10 cellular contexts compared by ENCODE assay signal in genomic region chr1:39957299-39958020, GRCh38. TPM values are rescaled to one million over a fixed set of nuclear protein-coding genes. Genes with fewer than 3 reads are reported as not detected.
DNase-seq lines count a peak whose midpoint lies in the region; ATAC-seq and TF ChIP-seq lines count a peak whose summit lies in the region.
"Had no signal": no experiment of that assay in that cellular context is flagged by ENCODE, and none has a peak within 500 bp of the region (broad histone marks: within the 10 kb centered on the region; RNA-seq: fewer than 3 reads in every experiment).

No MANE protein-coding gene starts in this region.

- DNase-seq in EH (ENCODE audit: low read depth) (peak; percentile 20), NCI-H2171 (lab: John Stamatoyannopoulos, UW) (peak; percentile 9), neural progenitor cell (ENCODE audit: low spot score) (no peak), ovary (no peak), transverse colon (no peak)
- DNase-seq: stimulated activated CD4-positive, alpha-beta T cell treated with anti-CD3 and anti-CD28 coated beads, Interleukin-2, amount 100 ng/mL, for 48 hours; trophoblast cell had no signal

- no peak for TF ChIP-seq EP300 in ovary (IDR thresholded peaks at IDR 0.05)
- TF ChIP-seq EP300 in transverse colon (IDR thresholded peaks at IDR 0.05; ENCODE audit: low read depth), result no peak

- peaks cover 82% of the 10 kb centered on the region for H3K4me1 Mint-ChIP-seq in dendritic cell treated with granulocyte-macrophage colony-stimulating factor and Interleukin-4, amounts not matched to agents 40 ng/mL and 50 ng/mL, for 4 days (ENCODE audit: low read depth)
- H3K4me1 Mint-ChIP-seq in neural progenitor cell, result peaks cover 33% of the 10 kb centered on the region

- in situ Hi-C loops in transverse colon (cut with MboI; ENCODE audit: low pct_ligation_motif_present in 1 of 4, low pct_unique_long_range_greater_than_20kb in 1 of 4, low sequenced_read_pairs in 3 of 4), result no loop called here

- H3K27ac ChIP-seq in neural progenitor cell (no peak overlapping the region), ovary (no peak overlapping the region), transverse colon (no peak overlapping the region)

- H3K4me3 ChIP-seq in neural progenitor cell (no peak overlapping the region), ovary (no peak overlapping the region), transverse colon (no peak overlapping the region)

- no peak for TF ChIP-seq CTCF in neural progenitor cell (IDR thresholded peaks at IDR 0.05)
- no peak for TF ChIP-seq CTCF in ovary (IDR thresholded peaks at IDR 0.05)
- TF ChIP-seq CTCF in transverse colon (IDR thresholded peaks at IDR 0.05), result no peak

- H3K79me2 ChIP-seq in neural progenitor cell (ENCODE audit: low read depth), result no peaks in the 10 kb centered on the region

- peaks cover 5% of the 10 kb centered on the region for H3K4me1 ChIP-seq in neural progenitor cell
- peaks cover 6% of the 10 kb centered on the region for H3K4me1 ChIP-seq in ovary (ENCODE audit: insufficient read depth)
- H3K4me1 ChIP-seq in transverse colon, result peaks cover 10 to 42% (median 37%) of the 10 kb centered on the region in 4 donors

- H3K27ac Mint-ChIP-seq in dendritic cell treated with granulocyte-macrophage colony-stimulating factor and Interleukin-4, amounts not matched to agents 40 ng/mL and 50 ng/mL, for 4 days, result peak overlapping the region; percentile 45
- no peak overlapping the region for H3K27ac Mint-ChIP-seq in neural progenitor cell

- 9 to 32% (median 21%) methylated on average over 3 of the region's 3 CpGs for WGBS in ovary, 3 donors
- WGBS in transverse colon (ENCODE audit: low coverage in 1 of 2), 2 donors, result 78% methylated on average over 3 of the region's 3 CpGs; no CpG with 5 or more reads in 1 of the 2 donors

- peaks cover 3% of the 10 kb centered on the region for H3F3A ChIP-seq in neural progenitor cell (ENCODE audit: low read depth)

- no peak for ATAC-seq in GM19328 (IDR thresholded peaks at IDR 0.05; ENCODE audit: unreplicated experiment)
- ATAC-seq in GM19455 (IDR thresholded peaks at IDR 0.05; ENCODE audit: unreplicated experiment), result no peak

- no peak overlapping the region for H2AFZ ChIP-seq in neural progenitor cell (replicated peaks)

- no peak overlapping the region for H3K4me2 ChIP-seq in neural progenitor cell

- H3K9me3 Mint-ChIP-seq in dendritic cell treated with granulocyte-macrophage colony-stimulating factor and Interleukin-4, amounts not matched to agents 40 ng/mL and 50 ng/mL, for 4 days, result no peaks in the 10 kb centered on the region
- no peaks in the 10 kb centered on the region for H3K9me3 Mint-ChIP-seq in neural progenitor cell

- intact Hi-C loops in dendritic cell treated with granulocyte-macrophage colony-stimulating factor and Interleukin-4, amounts not matched to agents 40 ng/mL and 50 ng/mL, for 4 days (cut with micrococcal nuclease), result no loop called here
- intact Hi-C loops in ovary (cut with DNase I), result no loop called here
- intact Hi-C loops in transverse colon (cut with DNase I; ENCODE audit: low total_unique reads), result no loop called here

- H3K27me3 Mint-ChIP-seq in dendritic cell treated with granulocyte-macrophage colony-stimulating factor and Interleukin-4, amounts not matched to agents 40 ng/mL and 50 ng/mL, for 4 days, result peaks cover 2% of the 10 kb centered on the region
- H3K27me3 Mint-ChIP-seq in neural progenitor cell (ENCODE audit: insufficient read depth, low read depth), result peaks cover 10% of the 10 kb centered on the region

- H3K9me3 ChIP-seq in neural progenitor cell (ENCODE audit: low read depth), result no peaks in the 10 kb centered on the region
- H3K9me3 ChIP-seq in ovary, result no peaks in the 10 kb centered on the region
- no peaks in the 10 kb centered on the region for H3K9me3 ChIP-seq in transverse colon

- TF ChIP-seq POLR2A in ovary (IDR thresholded peaks at IDR 0.05) (no peak), transverse colon (IDR thresholded peaks at IDR 0.05) (no peak)

- H4K20me1 ChIP-seq in neural progenitor cell (ENCODE audit: low read depth), result peaks cover 3% of the 10 kb centered on the region

- H3K27me3 ChIP-seq in neural progenitor cell (peaks cover 58% of the 10 kb centered on the region), ovary (no peaks in the 10 kb centered on the region), transverse colon (no peaks in the 10 kb centered on the region)

- H3K36me3 Mint-ChIP-seq in dendritic cell treated with granulocyte-macrophage colony-stimulating factor and Interleukin-4, amounts not matched to agents 40 ng/mL and 50 ng/mL, for 4 days (ENCODE audit: low read depth), result peaks cover 7% of the 10 kb centered on the region
- H3K36me3 Mint-ChIP-seq in neural progenitor cell, result peaks cover 14% of the 10 kb centered on the region

- no peak overlapping the region for H3K9ac ChIP-seq in neural progenitor cell

- no peak overlapping the region for H3K4me3 Mint-ChIP-seq in dendritic cell treated with granulocyte-macrophage colony-stimulating factor and Interleukin-4, amounts not matched to agents 40 ng/mL and 50 ng/mL, for 4 days
- H3K4me3 Mint-ChIP-seq in neural progenitor cell, result peak overlapping the region; percentile 16

- H3K36me3 ChIP-seq in neural progenitor cell (no peaks in the 10 kb centered on the region), ovary (no peaks in the 10 kb centered on the region), transverse colon (no peaks in the 10 kb centered on the region)

RNA-seq across cellular contexts. Expression of gene MFSD2A, which starts 2.5 kb away (rescaled TPM):
- 0.90 and 1.4 TPM in 2 replicates for total RNA-seq in neural progenitor cell (ENCODE audit: low replicate concordance)
- total RNA-seq in ovary, result 100 to 1,000 TPM in 1 of 7 donors, 1 to 10 TPM in 6; 1.9 to 121 (median 3.6) TPM
- polyA plus RNA-seq in ovary, result 1 to 10 TPM; 3.6 to 6.2 TPM
- 10 to 100 TPM in 3 of 4 donors, 1 to 10 TPM in 1; 2.0 to 79.3 (median 13.1) TPM for total RNA-seq in transverse colon

RNA-seq across cellular contexts. Expression of gene MYCL, which starts 55.7 kb away (rescaled TPM):
- total RNA-seq in neural progenitor cell (ENCODE audit: low replicate concordance), result 21.8 and 39.8 TPM in 2 replicates
- 1 to 10 TPM in 3 of 7 donors, under 1 TPM in 3, not detected in 1; 0.24 to 4.8 (median 0.96) TPM for total RNA-seq in ovary
- 1 to 10 TPM in 1 of 2 donors, under 1 TPM in 1; 0.13 to 1.3 TPM for polyA plus RNA-seq in ovary
- 10 to 100 TPM; 14.2 to 27.3 (median 15.8) TPM for total RNA-seq in transverse colon

Comparison
In these comparisons a context has a peak if more than half of its experiments do, and no peak if none do; other contexts are left out.
1. DNase-seq: peak in EH (single experiment) and NCI-H2171 (single experiment); none in neural progenitor cell (single experiment), ovary (0 of 5) and transverse colon (single experiment).